Comparison of ENCODE assay signal across 2 cellular contexts in genomic region chr2:47158576-47158975, GRCh38.
TF ChIP-seq lines count a peak whose summit lies in the region.

No MANE protein-coding gene starts in this region.

TF ChIP-seq in A549, 52 proteins besides CTCF, POLR2A, EP300 and RAD21:
- TF ChIP-seq, protein P1, sequence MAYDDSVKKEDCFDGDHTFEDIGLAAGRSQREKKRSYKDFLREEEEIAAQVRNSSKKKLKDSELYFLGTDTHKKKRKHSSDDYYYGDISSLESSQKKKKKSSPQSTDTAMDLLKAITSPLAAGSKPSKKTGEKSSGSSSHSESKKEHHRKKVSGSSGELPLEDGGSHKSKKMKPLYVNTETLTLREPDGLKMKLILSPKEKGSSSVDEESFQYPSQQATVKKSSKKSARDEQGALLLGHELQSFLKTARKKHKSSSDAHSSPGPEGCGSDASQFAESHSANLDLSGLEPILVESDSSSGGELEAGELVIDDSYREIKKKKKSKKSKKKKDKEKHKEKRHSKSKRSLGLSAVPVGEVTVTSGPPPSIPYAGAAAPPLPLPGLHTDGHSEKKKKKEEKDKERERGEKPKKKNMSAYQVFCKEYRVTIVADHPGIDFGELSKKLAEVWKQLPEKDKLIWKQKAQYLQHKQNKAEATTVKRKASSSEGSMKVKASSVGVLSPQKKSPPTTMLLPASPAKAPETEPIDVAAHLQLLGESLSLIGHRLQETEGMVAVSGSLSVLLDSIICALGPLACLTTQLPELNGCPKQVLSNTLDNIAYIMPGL (CRISPR knock-in tag; IDR thresholded peaks at IDR 0.05; ENCODE audit: borderline replicate concordance) = 0 out of 2 replicates have a peak, but pooled peaks have one; percentile 24
- TF ChIP-seq KDM5A (IDR thresholded peaks at IDR 0.05) (no peak), HOXA7 (CRISPR knock-in tag; IDR thresholded peaks at IDR 0.05) (no peak; the same call in 1 of the 2 replicates), JUN (IDR thresholded peaks at IDR 0.05) (no peak; a peak in 1 of 5 replicates), POLR2AphosphoS2 (conservative IDR thresholded peaks at IDR 0.05; ENCODE audit: low read length) (no peak), RFX5 (IDR thresholded peaks at IDR 0.05) (no peak)
- TF ChIP-seq, protein P2, sequence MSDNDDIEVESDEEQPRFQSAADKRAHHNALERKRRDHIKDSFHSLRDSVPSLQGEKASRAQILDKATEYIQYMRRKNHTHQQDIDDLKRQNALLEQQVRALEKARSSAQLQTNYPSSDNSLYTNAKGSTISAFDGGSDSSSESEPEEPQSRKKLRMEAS (IDR thresholded peaks at IDR 0.05) = no peak
- TF ChIP-seq, protein P3, sequence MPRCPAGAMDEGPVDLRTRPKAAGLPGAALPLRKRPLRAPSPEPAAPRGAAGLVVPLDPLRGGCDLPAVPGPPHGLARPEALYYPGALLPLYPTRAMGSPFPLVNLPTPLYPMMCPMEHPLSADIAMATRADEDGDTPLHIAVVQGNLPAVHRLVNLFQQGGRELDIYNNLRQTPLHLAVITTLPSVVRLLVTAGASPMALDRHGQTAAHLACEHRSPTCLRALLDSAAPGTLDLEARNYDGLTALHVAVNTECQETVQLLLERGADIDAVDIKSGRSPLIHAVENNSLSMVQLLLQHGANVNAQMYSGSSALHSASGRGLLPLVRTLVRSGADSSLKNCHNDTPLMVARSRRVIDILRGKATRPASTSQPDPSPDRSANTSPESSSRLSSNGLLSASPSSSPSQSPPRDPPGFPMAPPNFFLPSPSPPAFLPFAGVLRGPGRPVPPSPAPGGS (IDR thresholded peaks at IDR 0.05) = no peak

TF ChIP-seq in SK-N-SH treated with all-trans-retinoic acid at 6 μM for 48 hours, 23 proteins besides CTCF, POLR2A, EP300 and RAD21:
- TF ChIP-seq, protein P4, sequence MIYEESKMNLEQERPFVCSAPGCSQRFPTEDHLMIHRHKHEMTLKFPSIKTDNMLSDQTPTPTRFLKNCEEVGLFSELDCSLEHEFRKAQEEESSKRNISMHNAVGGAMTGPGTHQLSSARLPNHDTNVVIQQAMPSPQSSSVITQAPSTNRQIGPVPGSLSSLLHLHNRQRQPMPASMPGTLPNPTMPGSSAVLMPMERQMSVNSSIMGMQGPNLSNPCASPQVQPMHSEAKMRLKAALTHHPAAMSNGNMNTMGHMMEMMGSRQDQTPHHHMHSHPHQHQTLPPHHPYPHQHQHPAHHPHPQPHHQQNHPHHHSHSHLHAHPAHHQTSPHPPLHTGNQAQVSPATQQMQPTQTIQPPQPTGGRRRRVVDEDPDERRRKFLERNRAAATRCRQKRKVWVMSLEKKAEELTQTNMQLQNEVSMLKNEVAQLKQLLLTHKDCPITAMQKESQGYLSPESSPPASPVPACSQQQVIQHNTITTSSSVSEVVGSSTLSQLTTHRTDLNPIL (CRISPR knock-in tag; IDR thresholded peaks at IDR 0.05; ENCODE audit: low read depth) = 0 out of 2 replicates have a peak, but pooled peaks have one; percentile 24
- TF ChIP-seq RARB (CRISPR knock-in tag; IDR thresholded peaks at IDR 0.05) (no peak), ESRRG (CRISPR knock-in tag; IDR thresholded peaks at IDR 0.05) (no peak), POU6F1 (CRISPR knock-in tag; IDR thresholded peaks at IDR 0.05; ENCODE audit: borderline replicate concordance, low read depth) (no peak)
